ENCODE assay signal across 8 cellular contexts in genomic region chr12:130775953-130776856, GRCh38.
A peak's percentile ranks its signal among the peaks of the same experiment; 100 is the strongest.
DNase-seq lines count a peak whose midpoint lies in the region; ATAC-seq and TF ChIP-seq lines count a peak whose summit lies in the region.

No MANE protein-coding gene starts in this region.

- H3K4me3 ChIP-seq in epithelial cell of proximal tubule (ENCODE audit: low read depth, low read length) (peak overlapping the region; percentile 45), mucosa of rectum (ENCODE audit: low read length in 2 of 2) (peak overlapping the region; percentile 11 to 60)

- H3K9me3 ChIP-seq in mucosa of rectum (ENCODE audit: control insufficient read depth in 2 of 2, low read length in 2 of 2): no peaks in the 10 kb centered on the region

- DNase-seq in M059J (ENCODE audit: low read depth) (peak; percentile 77), activated T-cell treated with anti-CD3 and anti-CD28 coated beads for 4 hours (peak; percentile 54), epithelial cell of proximal tubule (ENCODE audit: low read depth) (no peak), NCI-H510A (lab: John Stamatoyannopoulos, UW) (no peak), AML-193 (lab: John Stamatoyannopoulos, UW) (no peak)
- DNase-seq in stimulated activated CD8-positive, alpha-beta memory T cell treated with anti-CD3 and anti-CD28 coated beads, Interleukin-4, amount 100 ng/mL, for 4 hours (ENCODE audit: low read depth in 2 of 2, low spot score in 1 of 2): peak; percentile 28 to 48

- peak; percentile 78 for ATAC-seq in GM18868 (IDR thresholded peaks at IDR 0.05; ENCODE audit: unreplicated experiment)

- peaks cover 0 to 5% of the 10 kb centered on the region in 2 donors for H3K4me1 ChIP-seq in mucosa of rectum (ENCODE audit: control insufficient read depth in 2 of 2, insufficient read depth in 2 of 2, low read length in 2 of 2)

- peaks cover 0 to 2% of the 10 kb centered on the region in 2 donors for H3K27me3 ChIP-seq in mucosa of rectum (ENCODE audit: control insufficient read depth in 2 of 2, insufficient read depth in 2 of 2, low read length in 2 of 2)

- H3K9ac ChIP-seq in mucosa of rectum (ENCODE audit: low read depth in 1 of 2, low read length in 2 of 2): no peak overlapping the region

- no peak overlapping the region for H3K27ac ChIP-seq in mucosa of rectum (ENCODE audit: low read depth in 2 of 2, low read length in 2 of 2)

- H3K36me3 ChIP-seq in mucosa of rectum (ENCODE audit: control insufficient read depth in 2 of 2, insufficient read depth in 2 of 2, low read length in 2 of 2): no peaks in the 10 kb centered on the region

- no peak for TF ChIP-seq CTCF in epithelial cell of proximal tubule (conservative IDR thresholded peaks at IDR 0.05; ENCODE audit: low read depth, low read length)

Comparison
In these comparisons a context has a peak if more than half of its experiments do, and no peak if none do; other contexts are left out.
1. DNase-seq: peak in M059J (single experiment), activated T-cell treated with anti-CD3 and anti-CD28 coated beads for 4 hours (single experiment) and stimulated activated CD8-positive, alpha-beta memory T cell treated with anti-CD3 and anti-CD28 coated beads, Interleukin-4, amount 100 ng/mL, for 4 hours (2 of 2); none in epithelial cell of proximal tubule (single experiment), NCI-H510A (single experiment) and AML-193 (0 of 2).